Comparison of ENCODE assay signal across 8 cellular contexts in genomic region chr3:172142074-172143059, GRCh38.
A peak's percentile ranks its signal among the peaks of the same experiment; 100 is the strongest.
DNase-seq lines count a peak whose midpoint lies in the region; ATAC-seq and TF ChIP-seq lines count a peak whose summit lies in the region.

No MANE protein-coding gene starts in this region.

- H3K9me3 Mint-ChIP-seq in GM23338 = no peaks in the 10 kb centered on the region
- no peaks in the 10 kb centered on the region for H3K9me3 Mint-ChIP-seq in glutamatergic neuron (ENCODE audit: unreplicated experiment)

- TF ChIP-seq CTCF in GM13977 (IDR thresholded peaks at IDR 0.05; ENCODE audit: extremely low read depth, insufficient read depth, missing control alignments) (no peak), GM23338 (conservative IDR thresholded peaks at IDR 0.05; ENCODE audit: low read depth in 2 of 2) (no peak), KMS-11 (conservative IDR thresholded peaks at IDR 0.05; ENCODE audit: low read depth, low read length) (no peak), coronary artery (IDR thresholded peaks at IDR 0.05) (no peak), glutamatergic neuron (IDR thresholded peaks at IDR 0.05; ENCODE audit: partially characterized antibody, unreplicated experiment) (no peak)

- H3K27me3 ChIP-seq in GM23338 (ENCODE audit: insufficient read depth) = no peaks in the 10 kb centered on the region
- H3K27me3 ChIP-seq in KMS-11 (ENCODE audit: insufficient read depth, low read depth) = no peaks in the 10 kb centered on the region
- H3K27me3 ChIP-seq in skeletal muscle tissue (ENCODE audit: control insufficient read depth in 3 of 3, insufficient read depth in 3 of 3, low read length in 3 of 3) = no peaks in the 10 kb centered on the region

- ATAC-seq in GM23338 (no peak), esophagus mucosa (peak; percentile 46)

- 0 out of 2 replicates have a peak, but pooled peaks cover 3% of the 10 kb centered on the region for H3F3A ChIP-seq in GM23338 (replicated peaks; ENCODE audit: low read depth)

- H3K79me2 ChIP-seq in GM23338 (replicated peaks; ENCODE audit: insufficient read depth) (peaks cover 73% of the 10 kb centered on the region), KMS-11 (ENCODE audit: insufficient read depth, low read depth) (peaks cover 89% of the 10 kb centered on the region)

- H3K36me3 ChIP-seq in GM23338 (ENCODE audit: insufficient read depth) = no peaks in the 10 kb centered on the region
- peaks cover 9% of the 10 kb centered on the region; the same call in 1 of the 2 replicates for H3K36me3 ChIP-seq in KMS-11 (ENCODE audit: insufficient read depth)
- H3K36me3 ChIP-seq in skeletal muscle tissue (ENCODE audit: control insufficient read depth in 3 of 3, insufficient read depth in 3 of 3, low read length in 3 of 3) = no peaks in the 10 kb centered on the region

- H3K27ac ChIP-seq in GM23338 (ENCODE audit: low read depth) (peak overlapping the region; percentile 75), KMS-11 (peak overlapping the region; percentile 11; the same call in 1 of the 2 replicates), skeletal muscle tissue (ENCODE audit: low read depth, low read length) (peak overlapping the region; percentile 43), coronary artery (peak overlapping the region in 1 of 2 donors; percentile 29)

- H3K4me3 Mint-ChIP-seq in GM23338 = no peak overlapping the region; the same call in 2 of the 3 replicates
- H3K4me3 Mint-ChIP-seq in glutamatergic neuron (ENCODE audit: unreplicated experiment) = no peak overlapping the region

- peaks cover 14% of the 10 kb centered on the region for H3K36me3 Mint-ChIP-seq in GM23338 (ENCODE audit: low read depth)
- no peaks in the 10 kb centered on the region for H3K36me3 Mint-ChIP-seq in glutamatergic neuron (ENCODE audit: unreplicated experiment)

- H3K4me1 Mint-ChIP-seq in GM23338 (peaks cover 82% of the 10 kb centered on the region), glutamatergic neuron (ENCODE audit: low read depth, unreplicated experiment) (peaks cover 13% of the 10 kb centered on the region)

- H3K27ac Mint-ChIP-seq in GM23338 (peak overlapping the region; percentile 98), glutamatergic neuron (ENCODE audit: unreplicated experiment) (no peak overlapping the region)

- H3K4me1 ChIP-seq in GM23338 (ENCODE audit: insufficient read depth) (peaks cover 85% of the 10 kb centered on the region), KMS-11 (ENCODE audit: low read depth, poor library complexity, severe bottlenecking) (peaks cover 66% of the 10 kb centered on the region), skeletal muscle tissue (ENCODE audit: control insufficient read depth in 3 of 3, insufficient read depth in 3 of 3, low read length in 3 of 3) (peaks cover 35 to 48% (median 44%) of the 10 kb centered on the region in 3 donors)

- H2AFZ ChIP-seq in GM23338 (no peak overlapping the region), KMS-11 (ENCODE audit: low read depth) (no peak overlapping the region)

- peaks cover 5% of the 10 kb centered on the region for H3K27me3 Mint-ChIP-seq in GM23338 (ENCODE audit: insufficient read depth, low read depth, poor library complexity)
- no peaks in the 10 kb centered on the region for H3K27me3 Mint-ChIP-seq in glutamatergic neuron (ENCODE audit: unreplicated experiment)

- DNase-seq in GM13977 (ENCODE audit: low spot score) = peak; percentile 36
- DNase-seq in GM23338 (ENCODE audit: low spot score) = no peak
- DNase-seq in coronary artery (ENCODE audit: low spot score) = no peak
- DNase-seq in glutamatergic neuron = no peak
- DNase-seq in D341Med (ENCODE audit: low spot score) = no peak

- no peaks in the 10 kb centered on the region for H4K20me1 ChIP-seq in GM23338 (replicated peaks; ENCODE audit: insufficient read depth)
- no peaks in the 10 kb centered on the region for H4K20me1 ChIP-seq in KMS-11 (ENCODE audit: insufficient read depth)

- no peaks in the 10 kb centered on the region for H3K9me2 ChIP-seq in GM23338 (ENCODE audit: insufficient read depth)

- peak overlapping the region; percentile 9 for H3K4me2 ChIP-seq in GM23338
- H3K4me2 ChIP-seq in KMS-11 = peak overlapping the region; percentile 15; the same call in 1 of the 2 replicates

- H3K4me3 ChIP-seq in GM23338 = no peak overlapping the region
- H3K4me3 ChIP-seq in KMS-11 (IDR thresholded peaks at IDR 0.05; ENCODE audit: insufficient read depth, low read depth, low read length) = no peak overlapping the region
- H3K4me3 ChIP-seq in skeletal muscle tissue (ENCODE audit: low read length in 3 of 3) = no peak overlapping the region
- H3K4me3 ChIP-seq in coronary artery = no peak overlapping the region

- in situ Hi-C loops in GM13977 (cut with MboI; ENCODE audit: low pct_unique_long_range_greater_than_20kb, low sequenced_read_pairs, unreplicated experiment) = no loop called here

- H3K9ac ChIP-seq in KMS-11 = no peak overlapping the region
- peak overlapping the region in 1 of 3 donors; percentile 0 for H3K9ac ChIP-seq in skeletal muscle tissue (ENCODE audit: low read depth in 1 of 3, low read length in 3 of 3)

- H3K9me3 ChIP-seq in skeletal muscle tissue (ENCODE audit: control insufficient read depth in 3 of 3, low read length in 3 of 3) = no peaks in the 10 kb centered on the region

TF ChIP-seq in GM23338, 12 proteins besides CTCF, POLR2A, EP300 and RAD21 (continues in another document):
- TF ChIP-seq EZH2 (IDR thresholded peaks at IDR 0.05; ENCODE audit: low read depth, unreplicated experiment) (no peak), ETS1 (IDR thresholded peaks at IDR 0.05) (no peak), ZNF462 (CRISPR knock-in tag; IDR thresholded peaks at IDR 0.05) (no peak)
